Comparison of ENCODE assay signal across 34 cellular contexts in genomic region chr12:68271346-68271745, GRCh38. TPM values are rescaled to one million over a fixed set of nuclear protein-coding genes. Genes with fewer than 3 reads are reported as not detected.
DNase-seq lines count a peak whose midpoint lies in the region; ATAC-seq and TF ChIP-seq lines count a peak whose summit lies in the region.
"Had no signal": no experiment of that assay in that cellular context is flagged by ENCODE, and none has a peak within 500 bp of the region (broad histone marks: within the 10 kb centered on the region; RNA-seq: fewer than 3 reads in every experiment).

No MANE protein-coding gene starts in this region.

- H3K27ac ChIP-seq in GM23248, result no peak overlapping the region
- no peak overlapping the region for H3K27ac ChIP-seq in osteoblast (ENCODE audit: low read depth, low read length)
- H3K27ac ChIP-seq: adrenal gland, cardiac muscle cell, left ventricle myocardium inferior, parathyroid adenoma, right lobe of liver, upper lobe of left lung had no signal

- H3K9me2 ChIP-seq in GM23248 (ENCODE audit: insufficient read depth), result no peaks in the 10 kb centered on the region

- peaks cover 0 to 2% of the 10 kb centered on the region in 2 donors for H3K27me3 Mint-ChIP-seq in natural killer cell treated with Interleukin-12 subunit alpha and Interleukin-12 subunit beta and Interleukin-15 and Interleukin-18, amount 100 ng/mL, for 72 hours
- H3K27me3 Mint-ChIP-seq: activated B cell treated with CpG ODN at 0.5 μM for 24 hours; effector memory CD8-positive, alpha-beta T cell; naive B cell had no signal

- no peaks in the 10 kb centered on the region for H3K79me2 ChIP-seq in GM23248 (ENCODE audit: insufficient read depth)
- H3K79me2 ChIP-seq in osteoblast (ENCODE audit: insufficient read depth, low read length), result no peaks in the 10 kb centered on the region
- H3K79me2 ChIP-seq: parathyroid adenoma had no signal

- no peak overlapping the region for H3K4me3 Mint-ChIP-seq in natural killer cell treated with Interleukin-12 subunit alpha and Interleukin-12 subunit beta and Interleukin-15 and Interleukin-18, amount 100 ng/mL, for 72 hours
- H3K4me3 Mint-ChIP-seq: activated B cell treated with CpG ODN at 0.5 μM for 24 hours; activated T-cell treated with anti-CD3 and anti-CD28 coated beads, Interleukin-2, amount 50 U/mL, for 72 hours; effector memory CD8-positive, alpha-beta T cell; naive B cell; stimulated activated effector memory CD8-positive, alpha-beta T cell treated with anti-CD3 and anti-CD28 coated beads, Interleukin-12 subunit alpha, Interleukin-12 subunit beta, amount 100 ng/mL, for 72 hours had no signal

- peaks cover 5% of the 10 kb centered on the region; the same call in 1 of the 2 replicates for H3F3A ChIP-seq in GM23248 (ENCODE audit: insufficient read depth)

- peaks cover 36% of the 10 kb centered on the region for H3K4me1 ChIP-seq in GM23248 (ENCODE audit: insufficient read depth)
- peaks cover 42% of the 10 kb centered on the region for H3K4me1 ChIP-seq in osteoblast (ENCODE audit: insufficient read depth, low read length)
- H3K4me1 ChIP-seq: adrenal gland, Caco-2, left ventricle myocardium inferior, parathyroid adenoma, right lobe of liver, upper lobe of left lung had no signal

- no peak for ATAC-seq in natural killer cell treated with Interleukin-12 subunit alpha and Interleukin-12 subunit beta and Interleukin-15 and Interleukin-18, amount 100 ng/mL, for 72 hours
- no peak for ATAC-seq in GM19463 (IDR thresholded peaks at IDR 0.05; ENCODE audit: unreplicated experiment)
- ATAC-seq: activated T-cell treated with anti-CD3 and anti-CD28 coated beads, Interleukin-2, amount 50 U/mL, for 72 hours; effector memory CD8-positive, alpha-beta T cell; HepG2; right lobe of liver; stimulated activated effector memory CD8-positive, alpha-beta T cell treated with anti-CD3 and anti-CD28 coated beads, Interleukin-12 subunit alpha, Interleukin-12 subunit beta, amount 100 ng/mL, for 72 hours had no signal

- H4K20me1 ChIP-seq in GM23248 (ENCODE audit: insufficient read depth), result no peaks in the 10 kb centered on the region
- no peaks in the 10 kb centered on the region for H4K20me1 ChIP-seq in osteoblast (ENCODE audit: insufficient read depth, low read length)

- 57 to 59% methylated on average over 8 of the region's 8 CpGs for WGBS in GM23248 (ENCODE audit: low coverage in 1 of 2, low lambda C conversion rate in 2 of 2, missing lambda C conversion rate in 2 of 2), 2 experiments

- H3K36me3 Mint-ChIP-seq in natural killer cell treated with Interleukin-12 subunit alpha and Interleukin-12 subunit beta and Interleukin-15 and Interleukin-18, amount 100 ng/mL, for 72 hours, result no peaks in the 10 kb centered on the region
- H3K36me3 Mint-ChIP-seq: naive B cell; stimulated activated effector memory CD8-positive, alpha-beta T cell treated with anti-CD3 and anti-CD28 coated beads, Interleukin-12 subunit alpha, Interleukin-12 subunit beta, amount 100 ng/mL, for 72 hours had no signal

- H3K36me3 ChIP-seq in GM23248 (ENCODE audit: low read depth) (no peaks in the 10 kb centered on the region), osteoblast (ENCODE audit: insufficient read depth, low read length) (no peaks in the 10 kb centered on the region)
- H3K36me3 ChIP-seq: adrenal gland, cardiac muscle cell, left ventricle myocardium inferior, right lobe of liver, upper lobe of left lung had no signal

- DNase-seq in GM23248 (peak; percentile 35), astrocyte of the spinal cord (ENCODE audit: low read depth, low spot score) (peak; percentile 54), fibroblast of the conjunctiva (ENCODE audit: low read depth) (peak; percentile 36), osteoblast (ENCODE audit: insufficient read length, low spot score, missing footprints) (no peak), HuH-7 (ENCODE audit: low spot score) (no peak), NCI-H510A (lab: John Stamatoyannopoulos, UW) (no peak)
- DNase-seq in natural killer cell treated with Interleukin-12 subunit alpha and Interleukin-12 subunit beta and Interleukin-15 and Interleukin-18, amount 100 ng/mL, for 72 hours (ENCODE audit: low spot score), result no peak
- DNase-seq: activated B cell treated with CpG ODN at 0.5 μM for 24 hours; activated CD4-positive, alpha-beta T cell treated with anti-CD3 and anti-CD28 coated beads, Interleukin-2, amount 50 U/mL, for 4 hours; activated naive CD4-positive, alpha-beta T cell treated with Interleukin-2 at 50 U/mL for 16 hours; activated T-cell treated with anti-CD3 and anti-CD28 coated beads, Interleukin-2, amount 50 U/mL, for 72 hours; adrenal gland; C1 segment of cervical spinal cord; Caco-2; cortex of kidney; effector memory CD8-positive, alpha-beta T cell; GF-D8; left ventricle myocardium inferior; naive B cell; NCI-H1092 treated with DMSO at 0.1 percent for 48 hours; NCI-H187 treated with DMSO at 0.1 percent for 48 hours; NCI-H526; right lobe of liver; SHP77; stimulated activated CD4-positive, alpha-beta T cell treated with anti-CD3 and anti-CD28 coated beads, Interleukin-4, amount 100 ng/mL, for 24 hours; SW 1271; T1000; upper lobe of left lung had no signal

- in situ Hi-C loops in GM23248 (cut with MboI), result no loop called here
- in situ Hi-C loops in astrocyte of the spinal cord (cut with HindIII; ENCODE audit: low sequenced_read_pairs), result no loop called here

- no peaks in the 10 kb centered on the region for H3K27me3 ChIP-seq in GM23248 (replicated peaks; ENCODE audit: insufficient read depth)
- H3K27me3 ChIP-seq in osteoblast (ENCODE audit: insufficient read depth, low read length), result no peaks in the 10 kb centered on the region
- H3K27me3 ChIP-seq: adrenal gland, cardiac muscle cell, right lobe of liver, upper lobe of left lung had no signal

- H3K27ac Mint-ChIP-seq in natural killer cell treated with Interleukin-12 subunit alpha and Interleukin-12 subunit beta and Interleukin-15 and Interleukin-18, amount 100 ng/mL, for 72 hours, result no peak overlapping the region
- H3K27ac Mint-ChIP-seq: activated B cell treated with CpG ODN at 0.5 μM for 24 hours; activated T-cell treated with anti-CD3 and anti-CD28 coated beads, Interleukin-2, amount 50 U/mL, for 72 hours; effector memory CD8-positive, alpha-beta T cell; naive B cell; stimulated activated effector memory CD8-positive, alpha-beta T cell treated with anti-CD3 and anti-CD28 coated beads, Interleukin-12 subunit alpha, Interleukin-12 subunit beta, amount 100 ng/mL, for 72 hours had no signal

- H2AFZ ChIP-seq in GM23248 (peak overlapping the region; percentile 54), osteoblast (ENCODE audit: low read length) (peak overlapping the region; percentile 61)
- H2AFZ ChIP-seq: parathyroid adenoma had no signal

- no peak for TF ChIP-seq CTCF in astrocyte of the spinal cord (IDR thresholded peaks at IDR 0.05; ENCODE audit: low read depth, low read length)
- TF ChIP-seq CTCF in osteoblast (IDR thresholded peaks at IDR 0.05; ENCODE audit: extremely low read depth, low read depth, low read length), result no peak

- H3K9me3 Mint-ChIP-seq in natural killer cell treated with Interleukin-12 subunit alpha and Interleukin-12 subunit beta and Interleukin-15 and Interleukin-18, amount 100 ng/mL, for 72 hours, result no peaks in the 10 kb centered on the region
- H3K9me3 Mint-ChIP-seq: activated B cell treated with CpG ODN at 0.5 μM for 24 hours; activated T-cell treated with anti-CD3 and anti-CD28 coated beads, Interleukin-2, amount 50 U/mL, for 72 hours; effector memory CD8-positive, alpha-beta T cell; naive B cell; stimulated activated effector memory CD8-positive, alpha-beta T cell treated with anti-CD3 and anti-CD28 coated beads, Interleukin-12 subunit alpha, Interleukin-12 subunit beta, amount 100 ng/mL, for 72 hours had no signal

- H3K9me3 ChIP-seq in GM23248 (ENCODE audit: low read depth) (no peaks in the 10 kb centered on the region), osteoblast (ENCODE audit: low read depth, low read length) (no peaks in the 10 kb centered on the region)
- H3K9me3 ChIP-seq: adrenal gland, Caco-2, left ventricle myocardium inferior, right lobe of liver, upper lobe of left lung had no signal

- H3K4me3 ChIP-seq in GM23248 (no peak overlapping the region), astrocyte of the spinal cord (ENCODE audit: low read depth, low read length) (no peak overlapping the region), osteoblast (ENCODE audit: insufficient read depth, low read length) (no peak overlapping the region)
- H3K4me3 ChIP-seq: adrenal gland, cardiac muscle cell, left ventricle myocardium inferior, right lobe of liver, upper lobe of left lung had no signal

- H3K9ac ChIP-seq in GM23248, result no peak overlapping the region
- H3K9ac ChIP-seq: parathyroid adenoma had no signal

- peaks cover 8 to 24% of the 10 kb centered on the region in 2 donors for H3K4me1 Mint-ChIP-seq in natural killer cell treated with Interleukin-12 subunit alpha and Interleukin-12 subunit beta and Interleukin-15 and Interleukin-18, amount 100 ng/mL, for 72 hours (ENCODE audit: low read depth in 2 of 2)
- H3K4me1 Mint-ChIP-seq: activated B cell treated with CpG ODN at 0.5 μM for 24 hours, naive B cell had no signal

- H3K4me2 ChIP-seq in GM23248 (ENCODE audit: unreplicated experiment), result no peak overlapping the region
- no peak overlapping the region for H3K4me2 ChIP-seq in osteoblast (ENCODE audit: insufficient read depth, low read length)

RNA-seq across cellular contexts. Expression of gene IL22, which starts 17.9 kb away (rescaled TPM):
- total RNA-seq in GM23248 (2014; rRNA removed; shearing (Covaris generic)), result not detected in 2 replicates
- polyA plus RNA-seq in GM23248 (2016; fragmentation: Nextera tagmentation; extraction: Ambion mirVana), result not detected in 2 replicates
- total RNA-seq in osteoblast, result not detected in 2 replicates
- total RNA-seq in natural killer cell treated with Interleukin-12 subunit alpha and Interleukin-12 subunit beta and Interleukin-15 and Interleukin-18, amount 100 ng/mL, for 72 hours, result 1 to 10 TPM; 1.0 to 3.4 TPM
- total RNA-seq: activated B cell treated with CpG ODN at 0.5 μM for 24 hours, adrenal gland, Caco-2, cardiac muscle cell, HepG2, left ventricle myocardium inferior, right lobe of liver, subcutaneous adipose tissue, upper lobe of left lung had no signal
- polyA plus RNA-seq: adrenal gland, cardiac muscle cell, HepG2 had no signal

RNA-seq across cellular contexts. Expression of gene IL26, which starts 45.7 kb away (rescaled TPM):
- not detected in 2 replicates for total RNA-seq in GM23248 (2014; rRNA removed; shearing (Covaris generic))
- polyA plus RNA-seq in GM23248 (2016; fragmentation: Nextera tagmentation; extraction: Ambion mirVana), result not detected in 2 replicates
- total RNA-seq in osteoblast, result 2.4 and 3.6 TPM in 2 replicates
- total RNA-seq in natural killer cell treated with Interleukin-12 subunit alpha and Interleukin-12 subunit beta and Interleukin-15 and Interleukin-18, amount 100 ng/mL, for 72 hours, result 10 to 100 TPM; 10.0 to 19.1 TPM
- total RNA-seq: activated B cell treated with CpG ODN at 0.5 μM for 24 hours, adrenal gland, Caco-2, cardiac muscle cell, HepG2, left ventricle myocardium inferior, right lobe of liver, subcutaneous adipose tissue, upper lobe of left lung had no signal
- polyA plus RNA-seq: adrenal gland, cardiac muscle cell, HepG2 had no signal

Comparison
In these comparisons a context has a peak if more than half of its experiments do, and no peak if none do; other contexts are left out.
1. DNase-seq: peak in GM23248 (single experiment), astrocyte of the spinal cord (single experiment) and fibroblast of the conjunctiva (single experiment); none in osteoblast (single experiment), HuH-7 (single experiment), NCI-H510A (single experiment) and natural killer cell treated with Interleukin-12 subunit alpha and Interleukin-12 subunit beta and Interleukin-15 and Interleukin-18, amount 100 ng/mL, for 72 hours (single experiment).